Comparison of ENCODE assay signal across 26 cellular contexts in the genomic region with DNA sequence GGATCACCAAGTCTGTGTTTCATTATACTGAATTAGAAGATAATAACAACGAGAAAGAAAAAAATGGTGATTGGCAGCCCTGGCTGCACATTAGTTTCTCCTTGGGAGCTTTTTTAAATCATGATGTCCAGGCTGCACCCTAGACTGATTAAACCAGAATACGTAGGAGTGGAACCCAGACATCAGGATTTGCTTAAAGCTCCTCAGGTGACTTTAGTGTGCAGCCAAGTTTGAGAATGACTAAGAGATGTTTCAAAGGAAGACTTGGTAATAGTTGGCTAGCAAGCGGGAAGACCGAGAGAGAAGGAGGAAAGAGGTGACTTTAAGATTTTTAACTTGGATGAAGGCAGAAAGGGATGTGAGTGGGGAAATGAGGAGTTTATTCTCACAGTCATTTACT.
DNase-seq lines count a peak whose midpoint lies in the region; ATAC-seq and TF ChIP-seq lines count a peak whose summit lies in the region.
"Had no signal": no experiment of that assay in that cellular context is flagged by ENCODE, and none has a peak within 500 bp of the region (broad histone marks: within the 10 kb centered on the region; RNA-seq: fewer than 3 reads in every experiment).

No MANE protein-coding gene starts in this region.

- H2BK5ac ChIP-seq in mesenchymal stem cell (ENCODE audit: low read depth, low read length, poor library complexity, severe bottlenecking), result no peak overlapping the region

- H2AFZ ChIP-seq in mesenchymal stem cell (ENCODE audit: low read depth, low read length), result no peak overlapping the region

- H2BK15ac ChIP-seq in mesenchymal stem cell (ENCODE audit: low read depth, poor library complexity, severe bottlenecking), result no peak overlapping the region

- TF ChIP-seq POLR2A in heart left ventricle (IDR thresholded peaks at IDR 0.05), result no peak
- no peak for TF ChIP-seq POLR2A in transverse colon (IDR thresholded peaks at IDR 0.05)

- no peak overlapping the region for H3K9ac ChIP-seq in mesenchymal stem cell (ENCODE audit: low read length)

- peak overlapping the region; percentile 22 for H2AK5ac ChIP-seq in mesenchymal stem cell (ENCODE audit: low read length, severe bottlenecking)

- H3K4me3 ChIP-seq in heart left ventricle (no peak overlapping the region), right cardiac atrium (ENCODE audit: low read length) (no peak overlapping the region), coronary artery (no peak overlapping the region), mesenchymal stem cell (ENCODE audit: insufficient read depth in 1 of 2, low read depth in 1 of 2, low read length in 2 of 2) (no peak overlapping the region), transverse colon (no peak overlapping the region), dorsolateral prefrontal cortex (no peak overlapping the region)
- H3K4me3 ChIP-seq: prostate gland, SJSA1 had no signal

- no peak overlapping the region for H3K4ac ChIP-seq in mesenchymal stem cell (ENCODE audit: low read depth in 1 of 2, low read length in 2 of 2)

- no peak overlapping the region for H3K14ac ChIP-seq in mesenchymal stem cell (ENCODE audit: low read length in 2 of 2)

- H3K9me3 ChIP-seq in heart left ventricle (no peaks in the 10 kb centered on the region), right cardiac atrium (ENCODE audit: control insufficient read depth, low read length) (no peaks in the 10 kb centered on the region), mesenchymal stem cell (ENCODE audit: control insufficient read depth, low read length) (no peaks in the 10 kb centered on the region), transverse colon (no peaks in the 10 kb centered on the region)
- H3K9me3 ChIP-seq: prostate gland, SJSA1 had no signal

- no peak for ATAC-seq in heart left ventricle
- ATAC-seq in right cardiac atrium, result no peak
- ATAC-seq: activated T-cell treated with anti-CD3 and anti-CD28 coated beads, Interleukin-2, amount 50 U/mL, for 4 hours; Panc1 had no signal

- in situ Hi-C loops in transverse colon (cut with MboI; ENCODE audit: low pct_ligation_motif_present in 1 of 4, low pct_unique_long_range_greater_than_20kb in 1 of 4, low sequenced_read_pairs in 3 of 4), result no loop called here

- H3K4me1 ChIP-seq in heart left ventricle (peaks cover 8 to 73% (median 57%) of the 10 kb centered on the region in 12 donors), right cardiac atrium (ENCODE audit: control insufficient read depth, insufficient read depth, low read length) (peaks cover 12% of the 10 kb centered on the region), mesenchymal stem cell (ENCODE audit: control insufficient read depth, insufficient read depth, low read depth, low read length) (peaks cover 17% of the 10 kb centered on the region), transverse colon (peaks cover 14 to 65% (median 23%) of the 10 kb centered on the region in 4 donors)

- H3K23ac ChIP-seq in mesenchymal stem cell (ENCODE audit: low read length in 2 of 2), result no peak overlapping the region

- DNase-seq in heart left ventricle, result no peak
- no peak for DNase-seq in right cardiac atrium
- DNase-seq in coronary artery (ENCODE audit: low spot score), result no peak
- no peak for DNase-seq in mesenchymal stem cell
- no peak for DNase-seq in transverse colon
- no peak for DNase-seq in COLO829 (ENCODE audit: low spot score)
- DNase-seq in GM20000 (ENCODE audit: low spot score), result no peak
- DNase-seq in dorsolateral prefrontal cortex, result no peak
- DNase-seq: 8988T; activated CD4-positive, CD25-positive, alpha-beta regulatory T cell treated with anti-CD3 and anti-CD28 coated beads, Interleukin-2, amount 50 U/mL, for 72 hours; activated T-cell treated with anti-CD3 and anti-CD28 coated beads, Interleukin-2, amount 50 U/mL, for 4 hours; BE2C; cerebellar nuclear complex; DMS79 treated with DMSO at 0.1 percent for 48 hours; erythroblast; Kasumi-1; midbrain; NCI-H1048; NCI-H2029; stimulated activated CD4-positive, alpha-beta T cell treated with anti-CD3 and anti-CD28 coated beads, Interleukin-4, amount 100 ng/mL, for 1 hour; stimulated activated naive CD4-positive, alpha-beta T cell; T-helper 1 cell; trophoblast cell had no signal

- H3K18ac ChIP-seq in mesenchymal stem cell (ENCODE audit: low read depth in 1 of 2, low read length in 2 of 2), result no peak overlapping the region

- no peak overlapping the region for H2BK120ac ChIP-seq in mesenchymal stem cell (ENCODE audit: low read depth, low read length)

- H4K91ac ChIP-seq in mesenchymal stem cell (ENCODE audit: low read length), result no peak overlapping the region

- H3K27ac ChIP-seq in heart left ventricle, result peak overlapping the region in 9 of 12 donors; percentile 39 to 87 (median 73)
- H3K27ac ChIP-seq in right cardiac atrium (ENCODE audit: low read length), result no peak overlapping the region
- peak overlapping the region; percentile 73 to 80 for H3K27ac ChIP-seq in coronary artery
- H3K27ac ChIP-seq in mesenchymal stem cell (ENCODE audit: low read length, poor library complexity, severe bottlenecking), result no peak overlapping the region
- peak overlapping the region; percentile 73 to 83 (median 78) for H3K27ac ChIP-seq in transverse colon
- peak overlapping the region in 13 of 59 donors; percentile 13 to 92 (median 55) for H3K27ac ChIP-seq in dorsolateral prefrontal cortex

- no peak for TF ChIP-seq EP300 in transverse colon (IDR thresholded peaks at IDR 0.05; ENCODE audit: low read depth)

- TF ChIP-seq CTCF in heart left ventricle (IDR thresholded peaks at IDR 0.05) (no peak), coronary artery (IDR thresholded peaks at IDR 0.05) (no peak), transverse colon (IDR thresholded peaks at IDR 0.05) (no peak), GM20000 (IDR thresholded peaks at IDR 0.05; ENCODE audit: extremely low read depth, missing control alignments) (no peak), dorsolateral prefrontal cortex (IDR thresholded peaks at IDR 0.05 in 54 of 56, conservative IDR thresholded peaks at IDR 0.05 in 2 of 56; ENCODE audit: low read depth in 1 of 56, partially characterized antibody in 56 of 56) (no peak)

- intact Hi-C loops in heart left ventricle (cut with DNase I), result loop anchor here in 6 of 10 donors (2.0 to 10.0 kb wide), 5 partner anchors 65 to 157 kb away; no protein-coding TSS in a partner anchor
- intact Hi-C loops in right cardiac atrium (cut with DNase I), result loop anchor here in 1 of 4 donors (10.0 kb wide), 3 partner anchors 73 to 247 kb away; a partner anchor contains a TSS
- intact Hi-C loops in transverse colon (cut with DNase I; ENCODE audit: low total_unique reads), result loop anchor here (10.0 kb wide), 2 partner anchors 77 to 133 kb away; no protein-coding TSS in a partner anchor
- intact Hi-C loops in dorsolateral prefrontal cortex (cut with DNase I), result no loop called here

- no peak overlapping the region for H3K4me2 ChIP-seq in mesenchymal stem cell (ENCODE audit: low read length, poor library complexity, severe bottlenecking)

- H3K27me3 ChIP-seq in heart left ventricle (no peaks in the 10 kb centered on the region), right cardiac atrium (ENCODE audit: control insufficient read depth, insufficient read depth) (no peaks in the 10 kb centered on the region), mesenchymal stem cell (ENCODE audit: control insufficient read depth in 1 of 2, insufficient read depth in 1 of 2, low read length in 2 of 2) (no peaks in the 10 kb centered on the region), transverse colon (no peaks in the 10 kb centered on the region), dorsolateral prefrontal cortex (no peaks in the 10 kb centered on the region)
- H3K27me3 ChIP-seq: BE2C, SJSA1 had no signal

- H4K8ac ChIP-seq in mesenchymal stem cell (ENCODE audit: low read length), result no peak overlapping the region

- H3K36me3 ChIP-seq in heart left ventricle (no peaks in the 10 kb centered on the region), mesenchymal stem cell (ENCODE audit: control insufficient read depth in 1 of 2, insufficient read depth in 2 of 2, low read depth in 1 of 2, low read length in 2 of 2) (no peaks in the 10 kb centered on the region), transverse colon (no peaks in the 10 kb centered on the region)
- H3K36me3 ChIP-seq: BE2C, prostate gland, SJSA1 had no signal

- WGBS in heart left ventricle, 4 donors, result 78 to 85% (median 79%) methylated on average over 4 of the region's 4 CpGs
- WGBS in right cardiac atrium, result 86% methylated on average over 4 of the region's 4 CpGs
- WGBS in mesenchymal stem cell, result 91% methylated on average over 4 of the region's 4 CpGs
- WGBS in transverse colon (ENCODE audit: low coverage in 1 of 2), 2 donors, result 88 to 98% methylated on average over 4 of the region's 4 CpGs

- H3K79me1 ChIP-seq in mesenchymal stem cell (replicated peaks; ENCODE audit: low read length, poor library complexity, severe bottlenecking), result no peaks in the 10 kb centered on the region

- H2BK12ac ChIP-seq in mesenchymal stem cell (ENCODE audit: low read length in 2 of 2), result peak overlapping the region in 1 of 2 experiments; percentile 55

Comparison
In these comparisons a context has a peak if more than half of its experiments do, and no peak if none do; other contexts are left out.
1. H3K27ac ChIP-seq: peak in heart left ventricle (9 of 12), coronary artery (2 of 2) and transverse colon (4 of 4); none in right cardiac atrium (single experiment) and mesenchymal stem cell (single experiment).
2. intact Hi-C loops: an anchor here in heart left ventricle (2.0 to 10.0 kb wide) and transverse colon (10.0 kb wide); none called in dorsolateral prefrontal cortex.